29 cellular contexts compared by ENCODE assay signal in the genomic region with DNA sequence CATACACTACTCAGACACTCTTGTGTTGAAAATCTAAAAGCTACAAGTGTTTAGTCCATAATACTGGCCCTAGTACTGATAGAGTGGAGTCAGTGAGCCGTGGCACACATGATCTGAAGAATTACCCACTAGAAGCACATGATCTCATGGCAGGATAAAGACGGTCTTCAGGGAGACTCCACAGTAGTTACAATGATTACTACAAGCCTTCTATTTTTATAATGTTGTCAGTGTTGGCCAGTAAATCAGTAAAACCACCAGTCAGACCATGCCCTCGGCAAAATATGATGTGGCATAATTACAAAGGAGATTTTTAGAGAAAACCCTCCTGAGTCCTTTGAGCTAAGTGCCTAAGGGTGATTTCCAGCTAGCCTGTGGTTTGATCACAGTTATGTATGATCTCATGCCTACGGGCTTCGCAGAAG.
DNase-seq lines count a peak whose midpoint lies in the region; ATAC-seq, FAIRE-seq and TF ChIP-seq lines count a peak whose summit lies in the region.
"Had no signal": no experiment of that assay in that cellular context is flagged by ENCODE, and none has a peak within 500 bp of the region (broad histone marks: within the 10 kb centered on the region; RNA-seq: fewer than 3 reads in every experiment).

No MANE protein-coding gene starts in this region.

- peak; percentile 8 for DNase-seq in A172 (ENCODE audit: low spot score)
- peak; percentile 2 for DNase-seq in GM12878 (ENCODE audit: low read depth, low spot score)
- no peak for DNase-seq in CD8-positive, alpha-beta T cell
- no peak for DNase-seq in stimulated activated naive CD4-positive, alpha-beta T cell treated with Interleukin-2 at 50 U/mL for 16 hours (lab: John Stamatoyannopoulos, UW)
- DNase-seq in activated CD4-positive, alpha-beta T cell treated with anti-CD3 and anti-CD28 coated beads, Interleukin-2, amount 50 U/mL, for 48 hours, result no peak
- no peak for DNase-seq in colonic mucosa
- DNase-seq: activated CD4-positive, alpha-beta T cell treated with anti-CD3 and anti-CD28 coated beads for 36 hours; activated gamma-delta T cell treated with Interleukin-2 at 50 U/mL for 16 hours; activated T-cell treated with anti-CD3 and anti-CD28 coated beads, Interleukin-2, amount 50 U/mL, for 24 hours; Caco-2; DND-41; heart right ventricle; left colon; mesendoderm; naive B cell; NCI-H1092; NCI-H2107; retina; RPMI8226; SK-N-SH; small intestine; stimulated activated CD4-positive, alpha-beta T cell treated with anti-CD3 and anti-CD28 coated beads, Interleukin-2, amount 100 ng/mL, for 24 hours; T-helper 2 cell had no signal

- no peaks in the 10 kb centered on the region for H3K9me3 Mint-ChIP-seq in CD8-positive, alpha-beta T cell
- H3K9me3 Mint-ChIP-seq: activated T-cell treated with anti-CD3 and anti-CD28 coated beads, Interleukin-2, amount 50 U/mL, for 24 hours; GM23338; naive B cell had no signal

- no peak overlapping the region for H3K4me2 ChIP-seq in GM12878 (ENCODE audit: control insufficient read depth, insufficient read depth)
- H3K4me2 ChIP-seq: A549, GM23338, SK-N-SH had no signal

- POLR2A ChIA-PET in GM12878 (lab: Charles Lee), result interaction anchor here (0.6 kb wide), 2 partner anchors 21 to 80 kb away, joined by 3 read pairs; no protein-coding TSS in a partner anchor
- POLR2A ChIA-PET in CD8-positive, alpha-beta T cell (lab: Charles Lee), result no interaction called here

- H3K36me3 ChIP-seq in GM12878 (ENCODE audit: control insufficient read depth in 2 of 2, insufficient read depth in 2 of 2, low read length in 1 of 2) (no peaks in the 10 kb centered on the region), colonic mucosa (no peaks in the 10 kb centered on the region)
- no peaks in the 10 kb centered on the region for H3K36me3 ChIP-seq in CD8-positive, alpha-beta T cell (ENCODE audit: insufficient read depth, low read length)
- H3K36me3 ChIP-seq: heart right ventricle had no signal

- in situ Hi-C loops in GM12878 (cut with MboI), result no loop called here

- no peaks in the 10 kb centered on the region for H3K4me1 Mint-ChIP-seq in CD8-positive, alpha-beta T cell (ENCODE audit: low read depth)
- H3K4me1 Mint-ChIP-seq: activated CD4-positive, alpha-beta T cell treated with anti-CD3 and anti-CD28 coated beads for 36 hours; B cell; naive B cell had no signal

- no peak for TF ChIP-seq EP300 in GM12878 (IDR thresholded peaks at IDR 0.05; ENCODE audit: borderline replicate concordance in 1 of 2, control insufficient read depth in 1 of 2, low read depth in 2 of 2, low read length in 2 of 2)

- TF ChIP-seq RAD21 in GM12878 (IDR thresholded peaks at IDR 0.05; ENCODE audit: insufficient read depth, low read depth, low read length), result no peak

- H3K9me3 ChIP-seq in GM12878 (replicated peaks; ENCODE audit: control insufficient read depth, insufficient read depth, low read length) (no peaks in the 10 kb centered on the region), colonic mucosa (no peaks in the 10 kb centered on the region)
- no peaks in the 10 kb centered on the region for H3K9me3 ChIP-seq in CD8-positive, alpha-beta T cell (ENCODE audit: low read length)
- H3K9me3 ChIP-seq: A549, Caco-2, heart right ventricle, SK-N-SH had no signal

- ATAC-seq in GM18867 (IDR thresholded peaks at IDR 0.05; ENCODE audit: unreplicated experiment) (peak; percentile 60), HG03432 (IDR thresholded peaks at IDR 0.05; ENCODE audit: unreplicated experiment) (peak; percentile 78), GM12878 (peak; percentile 90)
- ATAC-seq in CD8-positive, alpha-beta T cell, result no peak
- ATAC-seq: A549; activated CD4-positive, alpha-beta T cell treated with anti-CD3 and anti-CD28 coated beads for 36 hours; GM23338; heart right ventricle; left colon had no signal

- TF ChIP-seq CTCF in GM12878 (IDR thresholded peaks at IDR 0.05 in 2 of 3, conservative IDR thresholded peaks at IDR 0.05 in 1 of 3; ENCODE audit: control insufficient read depth in 2 of 3, extremely low read depth in 1 of 3, insufficient read depth in 1 of 3, low read depth in 3 of 3, low read length in 3 of 3) (no peak), colonic mucosa (IDR thresholded peaks at IDR 0.05) (no peak)
- TF ChIP-seq CTCF in CD8-positive, alpha-beta T cell (IDR thresholded peaks at IDR 0.05), result no peak

- H2AFZ ChIP-seq in GM12878 (ENCODE audit: control insufficient read depth, low read depth, low read length), result no peak overlapping the region

- H3K27me3 Mint-ChIP-seq in CD8-positive, alpha-beta T cell (ENCODE audit: low read depth), result no peaks in the 10 kb centered on the region
- H3K27me3 Mint-ChIP-seq: activated CD4-positive, alpha-beta T cell treated with anti-CD3 and anti-CD28 coated beads for 36 hours; activated T-cell treated with anti-CD3 and anti-CD28 coated beads, Interleukin-2, amount 50 U/mL, for 24 hours; B cell had no signal

- H3K36me3 Mint-ChIP-seq in CD8-positive, alpha-beta T cell, result no peaks in the 10 kb centered on the region
- H3K36me3 Mint-ChIP-seq: naive B cell had no signal

- RAD21 ChIA-PET in GM12878 (lab: Charles Lee; ENCODE audit: unreplicated experiment), result interaction anchor here (1.0 to 1.3 kb wide), 3 partner anchors 9 to 24 kb away, joined by 3 to 7 read pairs (median 4); no protein-coding TSS in a partner anchor

- 10% methylated on average over 5 of the region's 5 CpGs for WGBS in GM12878 (ENCODE audit: insufficient coverage, insufficient replicate concordance, low lambda C conversion rate, missing lambda C conversion rate)

- CTCF ChIA-PET in GM12878 (lab: Yijun Ruan, JAX), result interaction anchor here (1.0 to 2.9 kb wide), 2 partner anchors 16 to 25 kb away, joined by 3 to 15 read pairs; no protein-coding TSS in a partner anchor
- CTCF ChIA-PET in CD8-positive, alpha-beta T cell (lab: Charles Lee), result no interaction called here

- no peaks in the 10 kb centered on the region for H3K4me1 ChIP-seq in GM12878 (ENCODE audit: control insufficient read depth, insufficient read depth, low read length)
- no peaks in the 10 kb centered on the region for H3K4me1 ChIP-seq in CD8-positive, alpha-beta T cell (ENCODE audit: insufficient read depth, low read length)
- no peaks in the 10 kb centered on the region for H3K4me1 ChIP-seq in colonic mucosa
- H3K4me1 ChIP-seq: Caco-2 had no signal

- SMC1A ChIA-PET in GM12878 (lab: Charles Lee; ENCODE audit: uncharacterized antibody, unreplicated experiment), result interaction anchor here (0.7 to 1.4 kb wide), 6 partner anchors 8 to 24 kb away, joined by 3 to 6 read pairs (median 4); no protein-coding TSS in a partner anchor

- H3K27me3 ChIP-seq in GM12878 (replicated peaks in 1 of 2; ENCODE audit: control insufficient read depth in 2 of 2, insufficient read depth in 2 of 2, low read length in 1 of 2), result no peaks in the 10 kb centered on the region; a peak in 1 of 4 replicates
- H3K27me3 ChIP-seq in CD8-positive, alpha-beta T cell (ENCODE audit: insufficient read depth, low read length), result no peaks in the 10 kb centered on the region
- no peaks in the 10 kb centered on the region for H3K27me3 ChIP-seq in colonic mucosa
- H3K27me3 ChIP-seq: heart right ventricle had no signal

- H3K27ac Mint-ChIP-seq in CD8-positive, alpha-beta T cell, result no peak overlapping the region
- H3K27ac Mint-ChIP-seq: activated CD4-positive, alpha-beta T cell treated with anti-CD3 and anti-CD28 coated beads for 36 hours; activated T-cell treated with anti-CD3 and anti-CD28 coated beads, Interleukin-2, amount 50 U/mL, for 24 hours; B cell; GM23338; naive B cell had no signal

- H3K27ac ChIP-seq in GM12878 (ENCODE audit: control insufficient read depth, insufficient read depth) (no peak overlapping the region), colonic mucosa (no peak overlapping the region)
- no peak overlapping the region for H3K27ac ChIP-seq in CD8-positive, alpha-beta T cell (ENCODE audit: low read depth, low read length)
- H3K27ac ChIP-seq: A549, heart right ventricle had no signal

- no peak for FAIRE-seq in GM12878 (lab: Jason Lieb, UNC)
- FAIRE-seq: A549, endothelial cell of umbilical vein, small intestine had no signal

- no peaks in the 10 kb centered on the region for H4K20me1 ChIP-seq in GM12878 (ENCODE audit: control insufficient read depth, insufficient read depth)

- H3K9ac ChIP-seq in GM12878 (ENCODE audit: control insufficient read depth, insufficient read depth, low read length) (no peak overlapping the region), colonic mucosa (ENCODE audit: low read depth in 2 of 2, low read length in 2 of 2) (no peak overlapping the region)
- H3K9ac ChIP-seq: SK-N-SH had no signal

- no peak overlapping the region for H3K4me3 Mint-ChIP-seq in CD8-positive, alpha-beta T cell
- H3K4me3 Mint-ChIP-seq: activated CD4-positive, alpha-beta T cell treated with anti-CD3 and anti-CD28 coated beads for 36 hours; activated T-cell treated with anti-CD3 and anti-CD28 coated beads, Interleukin-2, amount 50 U/mL, for 24 hours; B cell; GM23338; naive B cell had no signal

- intact Hi-C loops in GM12878 (cut with micrococcal nuclease; ENCODE audit: unreplicated experiment), result no loop called here
- intact Hi-C loops in CD8-positive, alpha-beta T cell (cut with DNase I, micrococcal nuclease), result no loop called here
- intact Hi-C loops in colonic mucosa (cut with DNase I), result no loop called here

- H3K4me3 ChIP-seq in GM12878 (no peak overlapping the region), colonic mucosa (no peak overlapping the region)
- no peak overlapping the region for H3K4me3 ChIP-seq in CD8-positive, alpha-beta T cell (ENCODE audit: low read depth, low read length)
- H3K4me3 ChIP-seq: A549, GM23338, heart right ventricle had no signal

- TF ChIP-seq POLR2A in GM12878 (IDR thresholded peaks at IDR 0.05; ENCODE audit: low read depth, low read length), result no peak

- BruUV-seq in GM12878 (replicated peaks; lab: Mats Ljungman, UMichigan), result no TSS peak

- H3K79me2 ChIP-seq in GM12878 (ENCODE audit: control insufficient read depth, insufficient read depth, low read length), result no peaks in the 10 kb centered on the region

TF ChIP-seq in GM12878, 131 proteins besides CTCF, POLR2A, EP300 and RAD21 (continues in another document):
- peak; percentile 66; the same call in 1 of the 2 replicates for TF ChIP-seq RUNX3 (IDR thresholded peaks at IDR 0.05; ENCODE audit: low read length)
- no peak for TF ChIP-seq NFXL1 (IDR thresholded peaks at IDR 0.05; ENCODE audit: borderline replicate concordance)
- TF ChIP-seq, protein P1, sequence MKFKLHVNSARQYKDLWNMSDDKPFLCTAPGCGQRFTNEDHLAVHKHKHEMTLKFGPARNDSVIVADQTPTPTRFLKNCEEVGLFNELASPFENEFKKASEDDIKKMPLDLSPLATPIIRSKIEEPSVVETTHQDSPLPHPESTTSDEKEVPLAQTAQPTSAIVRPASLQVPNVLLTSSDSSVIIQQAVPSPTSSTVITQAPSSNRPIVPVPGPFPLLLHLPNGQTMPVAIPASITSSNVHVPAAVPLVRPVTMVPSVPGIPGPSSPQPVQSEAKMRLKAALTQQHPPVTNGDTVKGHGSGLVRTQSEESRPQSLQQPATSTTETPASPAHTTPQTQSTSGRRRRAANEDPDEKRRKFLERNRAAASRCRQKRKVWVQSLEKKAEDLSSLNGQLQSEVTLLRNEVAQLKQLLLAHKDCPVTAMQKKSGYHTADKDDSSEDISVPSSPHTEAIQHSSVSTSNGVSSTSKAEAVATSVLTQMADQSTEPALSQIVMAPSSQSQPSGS (IDR thresholded peaks at IDR 0.05; ENCODE audit: low read length), result 0 out of 2 replicates have a peak, but pooled peaks have one; percentile 33

Comparison
In these comparisons a context has a peak if more than half of its experiments do, and no peak if none do; other contexts are left out.
1. DNase-seq: peak in A172 (single experiment) and GM12878 (single experiment); none in CD8-positive, alpha-beta T cell (0 of 7), stimulated activated naive CD4-positive, alpha-beta T cell treated with Interleukin-2 at 50 U/mL for 16 hours (single experiment), activated CD4-positive, alpha-beta T cell treated with anti-CD3 and anti-CD28 coated beads, Interleukin-2, amount 50 U/mL, for 48 hours (0 of 2) and colonic mucosa (single experiment).